9 cellular contexts compared by ENCODE assay signal in the genomic region with DNA sequence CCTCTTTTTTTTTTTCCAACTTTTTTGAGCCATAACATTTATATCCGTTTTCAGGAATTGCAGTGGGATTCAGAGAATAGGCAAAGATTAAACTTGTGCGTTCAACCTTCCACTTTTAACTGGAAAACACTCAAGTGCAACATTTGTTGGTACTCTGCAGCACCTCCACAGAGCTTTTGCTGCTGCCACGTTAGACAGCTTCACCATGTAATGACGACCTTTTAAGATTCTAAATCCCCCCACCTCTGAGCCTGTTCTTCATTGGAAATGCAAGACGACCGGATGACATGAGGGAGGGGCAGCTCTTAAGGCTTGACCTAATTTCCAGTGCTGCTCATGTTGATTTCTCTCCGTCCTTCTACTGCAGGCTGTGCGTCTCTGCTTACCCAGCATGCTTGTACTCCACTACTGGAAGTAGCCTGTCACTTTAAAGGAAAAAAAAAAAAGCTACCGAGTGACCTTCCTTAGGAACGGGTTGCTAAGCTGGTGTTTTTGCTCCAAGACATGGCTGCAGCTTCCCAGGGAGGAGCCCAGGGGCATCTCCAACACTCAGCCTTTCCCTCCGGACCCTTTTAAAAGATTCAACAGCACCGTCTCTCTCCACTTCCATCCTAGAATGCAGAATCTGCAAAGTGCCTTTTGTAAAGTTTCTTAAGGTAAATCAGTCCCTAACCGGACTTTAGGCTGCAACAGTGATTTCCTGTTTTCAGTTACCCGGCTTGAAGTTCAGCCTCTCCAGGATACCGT. TPM values are rescaled to one million over a fixed set of nuclear protein-coding genes. Genes with fewer than 3 reads are reported as not detected.
DNase-seq lines count a peak whose midpoint lies in the region; ATAC-seq and TF ChIP-seq lines count a peak whose summit lies in the region.
"Had no signal": no experiment of that assay in that cellular context is flagged by ENCODE, and none has a peak within 500 bp of the region (broad histone marks: within the 10 kb centered on the region; RNA-seq: fewer than 3 reads in every experiment).

CC2D2A (plus strand) TSS at position 481 of the 747 bp plus-strand sequence. CDS start 6,051 bp downstream, outside the sequence.

- no peaks in the 10 kb centered on the region for H3K27me3 Mint-ChIP-seq in activated T-cell treated with anti-CD3 and anti-CD28 coated beads, Interleukin-2, amount 50 U/mL, for 4 hours (ENCODE audit: low read depth)
- H3K27me3 Mint-ChIP-seq in WTC11 (ENCODE audit: low read depth): no peaks in the 10 kb centered on the region
- no peaks in the 10 kb centered on the region for H3K27me3 Mint-ChIP-seq in neural progenitor cell (ENCODE audit: insufficient read depth, low read depth)

- no peak within 1 kb of the TSS for H3K27ac ChIP-seq in neural progenitor cell

- no peak for TF ChIP-seq POLR2A in erythroblast (IDR thresholded peaks at IDR 0.05; ENCODE audit: low read length)

- no peak for TF ChIP-seq CTCF in WTC11 (IDR thresholded peaks at IDR 0.05)
- TF ChIP-seq CTCF in neural progenitor cell (IDR thresholded peaks at IDR 0.05): no peak

- no peak within 1 kb of the TSS for H3K9ac ChIP-seq in neural progenitor cell

- no peaks in the 10 kb centered on the region for H3K9me3 Mint-ChIP-seq in activated T-cell treated with anti-CD3 and anti-CD28 coated beads, Interleukin-2, amount 50 U/mL, for 4 hours
- no peaks in the 10 kb centered on the region for H3K9me3 Mint-ChIP-seq in WTC11
- H3K9me3 Mint-ChIP-seq in neural progenitor cell: no peaks in the 10 kb centered on the region

- H3K27ac Mint-ChIP-seq in WTC11 (peak within 1 kb of the TSS; percentile 69; the same call in 1 of the 2 replicates), neural progenitor cell (peak within 1 kb of the TSS; percentile 90)

- H3K4me2 ChIP-seq in neural progenitor cell: peak within 1 kb of the TSS; percentile 79

- H3F3A ChIP-seq in neural progenitor cell (ENCODE audit: low read depth): no peaks in the 10 kb centered on the region

- no peaks in the 10 kb centered on the region for H3K36me3 ChIP-seq in neural progenitor cell

- H4K20me1 ChIP-seq in neural progenitor cell (ENCODE audit: low read depth): no peaks in the 10 kb centered on the region

- peak within 1 kb of the TSS; percentile 50 for H3K4me3 ChIP-seq in neural progenitor cell

- ATAC-seq in activated T-cell treated with anti-CD3 and anti-CD28 coated beads, Interleukin-2, amount 50 U/mL, for 4 hours: no peak
- ATAC-seq in WTC11 (peak; percentile 91), GM19035 (IDR thresholded peaks at IDR 0.05; ENCODE audit: unreplicated experiment) (no peak)

- POLR2A ChIA-PET in WTC11 (lab: Charles Lee): interaction anchor here (0.6 to 1.0 kb wide), 2 partner anchors 9 to 64 kb away, joined by 3 to 7 read pairs; no protein-coding TSS in a partner anchor

- H3K4me1 ChIP-seq in neural progenitor cell: peaks cover 12% of the 10 kb centered on the region

- no peak for DNase-seq in activated T-cell treated with anti-CD3 and anti-CD28 coated beads, Interleukin-2, amount 50 U/mL, for 4 hours
- DNase-seq in activated T-cell treated with anti-CD3 and anti-CD28 coated beads, Interleukin-2, amount 50 U/mL, for 1 hour: no peak
- DNase-seq in WTC11 (ENCODE audit: low spot score) (no peak), glomerular endothelial cell (ENCODE audit: extremely low read depth, low read depth, low spot score) (no peak), neural progenitor cell (ENCODE audit: low spot score) (peak; percentile 50), erythroblast (lab: John Stamatoyannopoulos, UW) (no peak)
- DNase-seq in stimulated activated CD8-positive, alpha-beta memory T cell treated with anti-CD3 and anti-CD28 coated beads, Interleukin-4, amount 100 ng/mL, for 48 hours: no peak
- DNase-seq: DND-41 had no signal

- CTCF ChIA-PET in WTC11 (lab: Charles Lee): interaction anchor here (0.6 to 2.7 kb wide), 13 partner anchors 8 to 486 kb away, joined by 3 to 19 read pairs (median 3); no protein-coding TSS in a partner anchor

- H3K4me3 Mint-ChIP-seq in activated T-cell treated with anti-CD3 and anti-CD28 coated beads, Interleukin-2, amount 50 U/mL, for 4 hours: peak within 1 kb of the TSS; percentile 55
- H3K4me3 Mint-ChIP-seq in WTC11: peak within 1 kb of the TSS; percentile 71
- peak within 1 kb of the TSS; percentile 90 for H3K4me3 Mint-ChIP-seq in neural progenitor cell

- H3K4me1 Mint-ChIP-seq in activated T-cell treated with anti-CD3 and anti-CD28 coated beads, Interleukin-2, amount 50 U/mL, for 4 hours (ENCODE audit: low read depth): peaks cover 9% of the 10 kb centered on the region
- H3K4me1 Mint-ChIP-seq in WTC11: peaks cover 46% of the 10 kb centered on the region
- H3K4me1 Mint-ChIP-seq in neural progenitor cell: peaks cover 12% of the 10 kb centered on the region

- no peaks in the 10 kb centered on the region for H3K27me3 ChIP-seq in neural progenitor cell

- H3K9me3 ChIP-seq in neural progenitor cell (ENCODE audit: low read depth): no peaks in the 10 kb centered on the region

- no peaks in the 10 kb centered on the region for H3K36me3 Mint-ChIP-seq in activated T-cell treated with anti-CD3 and anti-CD28 coated beads, Interleukin-2, amount 50 U/mL, for 4 hours (ENCODE audit: insufficient read depth)
- no peaks in the 10 kb centered on the region for H3K36me3 Mint-ChIP-seq in WTC11
- no peaks in the 10 kb centered on the region for H3K36me3 Mint-ChIP-seq in neural progenitor cell

- peak within 1 kb of the TSS; percentile 96 for H2AFZ ChIP-seq in neural progenitor cell (replicated peaks)

- no peaks in the 10 kb centered on the region for H3K79me2 ChIP-seq in neural progenitor cell (ENCODE audit: low read depth)

TF ChIP-seq in WTC11, 78 proteins besides CTCF, POLR2A, EP300 and RAD21:
- TF ChIP-seq TCF7 (CRISPR knock-in tag; IDR thresholded peaks at IDR 0.05; ENCODE audit: low read depth): no peak
- TF ChIP-seq, protein P1, sequence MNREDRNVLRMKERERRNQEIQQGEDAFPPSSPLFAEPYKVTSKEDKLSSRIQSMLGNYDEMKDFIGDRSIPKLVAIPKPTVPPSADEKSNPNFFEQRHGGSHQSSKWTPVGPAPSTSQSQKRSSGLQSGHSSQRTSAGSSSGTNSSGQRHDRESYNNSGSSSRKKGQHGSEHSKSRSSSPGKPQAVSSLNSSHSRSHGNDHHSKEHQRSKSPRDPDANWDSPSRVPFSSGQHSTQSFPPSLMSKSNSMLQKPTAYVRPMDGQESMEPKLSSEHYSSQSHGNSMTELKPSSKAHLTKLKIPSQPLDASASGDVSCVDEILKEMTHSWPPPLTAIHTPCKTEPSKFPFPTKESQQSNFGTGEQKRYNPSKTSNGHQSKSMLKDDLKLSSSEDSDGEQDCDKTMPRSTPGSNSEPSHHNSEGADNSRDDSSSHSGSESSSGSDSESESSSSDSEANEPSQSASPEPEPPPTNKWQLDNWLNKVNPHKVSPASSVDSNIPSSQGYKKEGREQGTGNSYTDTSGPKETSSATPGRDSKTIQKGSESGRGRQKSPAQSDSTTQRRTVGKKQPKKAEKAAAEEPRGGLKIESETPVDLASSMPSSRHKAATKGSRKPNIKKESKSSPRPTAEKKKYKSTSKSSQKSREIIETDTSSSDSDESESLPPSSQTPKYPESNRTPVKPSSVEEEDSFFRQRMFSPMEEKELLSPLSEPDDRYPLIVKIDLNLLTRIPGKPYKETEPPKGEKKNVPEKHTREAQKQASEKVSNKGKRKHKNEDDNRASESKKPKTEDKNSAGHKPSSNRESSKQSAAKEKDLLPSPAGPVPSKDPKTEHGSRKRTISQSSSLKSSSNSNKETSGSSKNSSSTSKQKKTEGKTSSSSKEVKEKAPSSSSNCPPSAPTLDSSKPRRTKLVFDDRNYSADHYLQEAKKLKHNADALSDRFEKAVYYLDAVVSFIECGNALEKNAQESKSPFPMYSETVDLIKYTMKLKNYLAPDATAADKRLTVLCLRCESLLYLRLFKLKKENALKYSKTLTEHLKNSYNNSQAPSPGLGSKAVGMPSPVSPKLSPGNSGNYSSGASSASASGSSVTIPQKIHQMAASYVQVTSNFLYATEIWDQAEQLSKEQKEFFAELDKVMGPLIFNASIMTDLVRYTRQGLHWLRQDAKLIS (CRISPR knock-in tag; IDR thresholded peaks at IDR 0.05; ENCODE audit: borderline replicate concordance): no peak
- TF ChIP-seq FOXJ3 (CRISPR knock-in tag; IDR thresholded peaks at IDR 0.05; ENCODE audit: borderline replicate concordance): no peak
- no peak for TF ChIP-seq TEAD4 (CRISPR knock-in tag; IDR thresholded peaks at IDR 0.05)
- no peak for TF ChIP-seq MLX (CRISPR knock-in tag; IDR thresholded peaks at IDR 0.05)
- no peak for TF ChIP-seq MYBL2 (CRISPR knock-in tag; IDR thresholded peaks at IDR 0.05)
- TF ChIP-seq, protein P2, sequence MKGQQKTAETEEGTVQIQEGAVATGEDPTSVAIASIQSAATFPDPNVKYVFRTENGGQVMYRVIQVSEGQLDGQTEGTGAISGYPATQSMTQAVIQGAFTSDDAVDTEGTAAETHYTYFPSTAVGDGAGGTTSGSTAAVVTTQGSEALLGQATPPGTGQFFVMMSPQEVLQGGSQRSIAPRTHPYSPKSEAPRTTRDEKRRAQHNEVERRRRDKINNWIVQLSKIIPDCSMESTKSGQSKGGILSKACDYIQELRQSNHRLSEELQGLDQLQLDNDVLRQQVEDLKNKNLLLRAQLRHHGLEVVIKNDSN (CRISPR knock-in tag; IDR thresholded peaks at IDR 0.05): no peak
- TF ChIP-seq TEAD1 (CRISPR knock-in tag; IDR thresholded peaks at IDR 0.05): no peak

RNA-seq across cellular contexts. Expression of gene CC2D2A, which starts in this region (rescaled TPM):
- total RNA-seq in activated T-cell treated with anti-CD3 and anti-CD28 coated beads, Interleukin-2, amount 50 U/mL, for 4 hours: under 1 TPM in 1 of 3 donors, not detected in 2; 0.11 TPM
- total RNA-seq in WTC11 (2021): 10.2 to 11.9 TPM (median 11.7 TPM) in 3 replicates
- total RNA-seq in glomerular endothelial cell: 21.1 and 23.2 TPM in 2 replicates
- 18.9 and 40.0 TPM in 2 replicates for total RNA-seq in neural progenitor cell (ENCODE audit: low replicate concordance)
